In the genomic region with DNA sequence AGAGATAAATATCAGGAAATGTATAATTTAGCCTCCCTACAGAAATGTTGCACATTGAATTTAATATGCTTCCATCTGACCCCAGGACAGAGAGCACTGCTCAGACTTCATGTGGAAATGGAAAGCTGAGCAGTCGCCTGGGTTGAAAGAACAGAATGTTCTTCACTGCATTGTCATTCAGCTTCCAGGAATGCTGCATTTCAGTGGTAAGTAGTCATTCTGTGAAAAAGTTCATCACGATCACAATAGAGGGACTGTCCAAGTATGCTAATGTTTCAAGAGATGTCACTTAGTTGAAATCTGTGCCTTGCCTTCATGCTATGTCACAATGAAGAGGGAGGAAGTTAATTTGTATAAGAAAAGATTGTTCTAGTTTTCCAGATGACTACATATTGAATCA, we compare ENCODE assay signal across 10 cellular contexts.
DNase-seq lines count a peak whose midpoint lies in the region; ATAC-seq and TF ChIP-seq lines count a peak whose summit lies in the region.
"Had no signal": no experiment of that assay in that cellular context is flagged by ENCODE, and none has a peak within 500 bp of the region (broad histone marks: within the 10 kb centered on the region; RNA-seq: fewer than 3 reads in every experiment).

No MANE protein-coding gene starts in this region.

- no peak overlapping the region for H3K27ac Mint-ChIP-seq in CD8-positive, alpha-beta T cell
- H3K27ac Mint-ChIP-seq: CD4-positive, alpha-beta memory T cell had no signal

- TF ChIP-seq CTCF in adrenal gland (IDR thresholded peaks at IDR 0.05) = no peak
- no peak for TF ChIP-seq CTCF in CD8-positive, alpha-beta T cell (IDR thresholded peaks at IDR 0.05)

- POLR2A ChIA-PET in CD8-positive, alpha-beta T cell (lab: Charles Lee) = no interaction called here

- ATAC-seq in HG02610 (IDR thresholded peaks at IDR 0.05; ENCODE audit: unreplicated experiment) = peak; percentile 81
- ATAC-seq in CD8-positive, alpha-beta T cell = no peak

- H3K4me1 ChIP-seq in adrenal gland (replicated peaks in 1 of 2) = peaks cover 0 to 39% of the 10 kb centered on the region in 2 donors
- H3K4me1 ChIP-seq in CD8-positive, alpha-beta T cell (ENCODE audit: insufficient read depth, low read length) = no peaks in the 10 kb centered on the region

- 34 to 51% (median 42%) methylated on average over 2 of the region's 2 CpGs for WGBS in adrenal gland, 4 donors

- DNase-seq in ELR (ENCODE audit: low read depth) (peak; percentile 7), adrenal gland (peak in 4 of 7 donors; percentile 37 to 69 (median 50)), kidney glomerular epithelial cell (lab: John Stamatoyannopoulos, UW) (peak; percentile 60), NCI-H82 treated with DMSO at 0.1 percent for 48 hours (lab: John Stamatoyannopoulos, UW; ENCODE audit: unreplicated experiment) (no peak), islet precursor cell (no peak), middle frontal gyrus (ENCODE audit: extremely low spot score, low spot score) (no peak)
- DNase-seq in CD8-positive, alpha-beta T cell = no peak
- DNase-seq: CD4-positive, alpha-beta memory T cell; NCI-H748 treated with DMSO at 0.1 percent for 48 hours had no signal

- peaks cover 15% of the 10 kb centered on the region for H3K36me3 Mint-ChIP-seq in CD8-positive, alpha-beta T cell
- H3K36me3 Mint-ChIP-seq: CD4-positive, alpha-beta memory T cell had no signal

- H3K36me3 ChIP-seq in adrenal gland (replicated peaks in 1 of 2) = no peaks in the 10 kb centered on the region
- H3K36me3 ChIP-seq in CD8-positive, alpha-beta T cell (ENCODE audit: insufficient read depth, low read length) = no peaks in the 10 kb centered on the region

- no peaks in the 10 kb centered on the region for H3K4me1 Mint-ChIP-seq in CD8-positive, alpha-beta T cell (ENCODE audit: low read depth)
- H3K4me1 Mint-ChIP-seq: CD4-positive, alpha-beta memory T cell had no signal

- no peaks in the 10 kb centered on the region for H3K27me3 Mint-ChIP-seq in CD8-positive, alpha-beta T cell (ENCODE audit: low read depth)
- H3K27me3 Mint-ChIP-seq: CD4-positive, alpha-beta memory T cell had no signal

- H3K27ac ChIP-seq in adrenal gland = peak overlapping the region in 3 of 5 donors; percentile 66 to 87 (median 68)
- H3K27ac ChIP-seq in CD8-positive, alpha-beta T cell (ENCODE audit: low read depth, low read length) = no peak overlapping the region

- CTCF ChIA-PET in CD8-positive, alpha-beta T cell (lab: Charles Lee) = no interaction called here

- no peak overlapping the region for H3K4me3 Mint-ChIP-seq in CD8-positive, alpha-beta T cell
- H3K4me3 Mint-ChIP-seq: CD4-positive, alpha-beta memory T cell had no signal

- no peaks in the 10 kb centered on the region for H3K27me3 ChIP-seq in adrenal gland
- H3K27me3 ChIP-seq in CD8-positive, alpha-beta T cell (ENCODE audit: insufficient read depth, low read length) = no peaks in the 10 kb centered on the region

- H3K4me3 ChIP-seq in adrenal gland = no peak overlapping the region
- no peak overlapping the region for H3K4me3 ChIP-seq in CD8-positive, alpha-beta T cell (ENCODE audit: low read depth, low read length)

- H3K9me3 Mint-ChIP-seq in CD8-positive, alpha-beta T cell = no peaks in the 10 kb centered on the region

- intact Hi-C loops in adrenal gland (cut with DNase I) = no loop called here
- intact Hi-C loops in CD8-positive, alpha-beta T cell (cut with DNase I, micrococcal nuclease) = no loop called here

- no peaks in the 10 kb centered on the region for H3K9me3 ChIP-seq in adrenal gland (replicated peaks in 1 of 3)
- no peaks in the 10 kb centered on the region for H3K9me3 ChIP-seq in CD8-positive, alpha-beta T cell (ENCODE audit: low read length)

- TF ChIP-seq POLR2A in adrenal gland (IDR thresholded peaks at IDR 0.05) = no peak

Comparison
In these comparisons a context has a peak if more than half of its experiments do, and no peak if none do; other contexts are left out.
1. DNase-seq: peak in ELR (single experiment), adrenal gland (4 of 7) and kidney glomerular epithelial cell (single experiment); none in NCI-H82 treated with DMSO at 0.1 percent for 48 hours (single experiment), islet precursor cell (single experiment), CD8-positive, alpha-beta T cell (0 of 7) and middle frontal gyrus (single experiment).